Comparison of ENCODE assay signal across 11 cellular contexts in genomic region chr7:36777062-36777461, GRCh38.
DNase-seq lines count a peak whose midpoint lies in the region; ATAC-seq lines count a peak whose summit lies in the region.
"Had no signal": no experiment of that assay in that cellular context is flagged by ENCODE, and none has a peak within 500 bp of the region (broad histone marks: within the 10 kb centered on the region; RNA-seq: fewer than 3 reads in every experiment).

No MANE protein-coding gene starts in this region.

- H3K36me3 Mint-ChIP-seq in central memory CD8-positive, alpha-beta T cell (ENCODE audit: insufficient read depth) = peaks cover 13% of the 10 kb centered on the region

- peaks cover 8% of the 10 kb centered on the region for H3K9me3 Mint-ChIP-seq in central memory CD8-positive, alpha-beta T cell

- peak; percentile 80 for ATAC-seq in central memory CD8-positive, alpha-beta T cell (replicated peaks; ENCODE audit: extremely low read depth, poor library complexity, severe bottlenecking)
- no peak for ATAC-seq in HG03108 (IDR thresholded peaks at IDR 0.05; ENCODE audit: unreplicated experiment)
- ATAC-seq in HG03469 (IDR thresholded peaks at IDR 0.05; ENCODE audit: unreplicated experiment) = no peak
- ATAC-seq in GM18868 (IDR thresholded peaks at IDR 0.05; ENCODE audit: unreplicated experiment) = no peak

- H3K27me3 Mint-ChIP-seq in central memory CD8-positive, alpha-beta T cell = no peaks in the 10 kb centered on the region

- peak overlapping the region; percentile 97 for H3K27ac Mint-ChIP-seq in central memory CD8-positive, alpha-beta T cell (ENCODE audit: low read depth)

- peak; percentile 8 for DNase-seq in stimulated activated CD4-positive, alpha-beta T cell treated with anti-CD3 and anti-CD28 coated beads, Interleukin-4, amount 100 ng/mL, for 24 hours
- DNase-seq in stimulated activated CD4-positive, alpha-beta T cell treated with anti-CD3 and anti-CD28 coated beads, Interleukin-2, amount 100 ng/mL, for 24 hours = no peak
- DNase-seq in T-helper 9 cell (peak; percentile 29), C1 segment of cervical spinal cord (lab: John Stamatoyannopoulos, UW) (no peak)
- peak; percentile 30 to 68 for DNase-seq in central memory CD8-positive, alpha-beta T cell (ENCODE audit: low spot score in 2 of 2)
- DNase-seq: NCI-H1930; nucleus accumbens; stimulated activated CD4-positive, alpha-beta T cell treated with anti-CD3 and anti-CD28 coated beads, Interleukin-1b, Interleukin-23, amount 100 ng/mL, for 48 hours had no signal

- H3K4me1 Mint-ChIP-seq in central memory CD8-positive, alpha-beta T cell = peaks cover 81% of the 10 kb centered on the region

- H3K4me3 Mint-ChIP-seq in central memory CD8-positive, alpha-beta T cell = peak overlapping the region; percentile 80

Comparison
In these comparisons a context has a peak if more than half of its experiments do, and no peak if none do; other contexts are left out.
1. DNase-seq: peak in stimulated activated CD4-positive, alpha-beta T cell treated with anti-CD3 and anti-CD28 coated beads, Interleukin-4, amount 100 ng/mL, for 24 hours (single experiment), T-helper 9 cell (single experiment) and central memory CD8-positive, alpha-beta T cell (2 of 2); none in stimulated activated CD4-positive, alpha-beta T cell treated with anti-CD3 and anti-CD28 coated beads, Interleukin-2, amount 100 ng/mL, for 24 hours (0 of 2) and C1 segment of cervical spinal cord (0 of 14).